ENCODE assay signal across 8 cellular contexts in the genomic region with DNA sequence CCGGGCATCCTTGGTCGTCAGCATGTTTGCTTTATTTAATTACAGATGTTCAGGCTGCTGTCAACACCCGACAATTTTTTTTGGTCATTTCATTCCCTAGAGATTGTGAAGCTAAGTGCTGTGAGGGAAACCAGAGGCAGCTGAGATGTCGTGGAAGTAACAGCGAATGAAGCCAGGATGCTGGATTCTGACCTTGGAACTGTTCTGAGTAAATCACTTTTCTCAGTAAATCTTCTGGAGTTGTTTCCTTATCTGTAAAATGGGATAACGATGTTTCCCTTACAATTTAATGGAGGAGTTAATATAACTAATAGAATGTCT. TPM values are rescaled to one million over a fixed set of nuclear protein-coding genes. Genes with fewer than 3 reads are reported as not detected.
DNase-seq lines count a peak whose midpoint lies in the region; ATAC-seq, FAIRE-seq and TF ChIP-seq lines count a peak whose summit lies in the region.

No MANE protein-coding gene starts in this region.

- intact Hi-C loops in ascending aorta (cut with DNase I), result loop anchor here (1.0 kb wide), 1 partner anchor 20 kb away; no protein-coding TSS in a partner anchor

- H3K4me1 ChIP-seq in ascending aorta (peaks cover 0 to 14% of the 10 kb centered on the region in 2 donors), mononuclear cell (ENCODE audit: insufficient read depth, low read length) (peaks cover 24% of the 10 kb centered on the region)

- no peak for TF ChIP-seq CTCF in ascending aorta (IDR thresholded peaks at IDR 0.05)

- no peaks in the 10 kb centered on the region for H3K36me3 ChIP-seq in ascending aorta

- no peak for FAIRE-seq in HTR-8/SVneo (lab: Jason Lieb, UNC)

- H3K27ac ChIP-seq in ascending aorta, result peak overlapping the region in 1 of 2 donors; percentile 73

- H3K9me3 ChIP-seq in ascending aorta (no peaks in the 10 kb centered on the region), mononuclear cell (ENCODE audit: low read depth, low read length) (no peaks in the 10 kb centered on the region)

- ATAC-seq in GM18498 (IDR thresholded peaks at IDR 0.05; ENCODE audit: unreplicated experiment) (peak; percentile 7), HG02938 (IDR thresholded peaks at IDR 0.05; ENCODE audit: unreplicated experiment) (peak; percentile 4), HG03565 (IDR thresholded peaks at IDR 0.05; ENCODE audit: unreplicated experiment) (no peak)

- no peak for DNase-seq in ascending aorta (ENCODE audit: low spot score in 2 of 2)
- no peak for DNase-seq in HTR-8/SVneo (ENCODE audit: insufficient read length, low spot score)
- no peak for DNase-seq in NCI-H2107 treated with DMSO at 0.1 percent for 48 hours (lab: John Stamatoyannopoulos, UW; ENCODE audit: unreplicated experiment)
- no peak for DNase-seq in Ammon's horn (ENCODE audit: low spot score)

- H3K27me3 ChIP-seq in ascending aorta (no peaks in the 10 kb centered on the region), mononuclear cell (ENCODE audit: insufficient read depth, low read length) (no peaks in the 10 kb centered on the region)

- H3K4me3 ChIP-seq in ascending aorta, result peak overlapping the region; percentile 95 to 100
- H3K4me3 ChIP-seq in mononuclear cell (ENCODE audit: low read length), result peak overlapping the region; percentile 80

RNA-seq across cellular contexts. Expression of gene CKAP5, which starts 0.4 kb away (rescaled TPM):
- total RNA-seq in ascending aorta (13.5 TPM), mononuclear cell (17.9 TPM)
